In genomic region chr11:75413146-75413545, GRCh38 we compare ENCODE assay signal across 2 cellular contexts. TPM values are rescaled to one million over a fixed set of nuclear protein-coding genes. Genes with fewer than 3 reads are reported as not detected.
"Had no signal": no experiment of that assay in that cellular context is flagged by ENCODE, and none has a peak within 500 bp of the region (broad histone marks: within the 10 kb centered on the region; RNA-seq: fewer than 3 reads in every experiment).

No MANE protein-coding gene starts in this region.

RNA-seq across cellular contexts. Expression of gene KLHL35, which starts 19.9 kb away (rescaled TPM):
- total RNA-seq: HepG2, HT1080 had no signal
- polyA plus RNA-seq: HepG2 had no signal
